ENCODE assay signal across 10 cellular contexts in the genomic region with DNA sequence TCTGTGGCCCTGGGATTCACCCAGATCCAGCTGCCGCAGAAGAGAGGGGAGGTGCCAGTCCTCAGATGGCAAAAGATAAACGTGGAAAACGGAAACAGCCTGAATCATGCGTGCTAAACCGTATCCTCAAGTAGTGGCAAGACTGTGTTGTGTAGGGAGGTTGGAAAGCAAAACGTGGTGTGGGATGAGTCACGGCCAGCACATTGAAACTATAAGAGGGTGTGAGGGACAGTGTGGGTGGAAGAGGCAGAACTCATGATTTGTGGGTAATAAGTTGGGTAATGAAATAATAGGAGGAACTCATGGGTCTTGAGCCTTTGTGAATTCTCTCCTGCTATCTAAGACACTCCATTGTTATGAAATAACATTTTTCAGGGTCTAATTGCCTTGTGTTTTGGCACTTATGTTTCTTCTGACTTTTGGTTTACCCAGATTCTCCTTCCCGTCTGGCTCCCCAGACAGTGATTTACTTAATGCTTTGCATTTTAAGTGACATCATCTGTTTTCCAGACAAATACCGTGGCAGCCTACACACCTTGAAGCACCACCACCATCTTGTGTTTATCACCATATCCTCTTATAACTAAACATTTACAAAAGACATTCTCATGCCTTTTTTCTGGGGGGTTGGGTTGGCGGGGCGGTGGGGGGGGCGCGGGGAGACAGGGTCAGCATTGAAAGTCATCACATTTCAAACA.
A peak's percentile ranks its signal among the peaks of the same experiment; 100 is the strongest.
DNase-seq lines count a peak whose midpoint lies in the region; ATAC-seq and TF ChIP-seq lines count a peak whose summit lies in the region.
"Had no signal": no experiment of that assay in that cellular context is flagged by ENCODE, and none has a peak within 500 bp of the region (broad histone marks: within the 10 kb centered on the region; RNA-seq: fewer than 3 reads in every experiment).

No MANE protein-coding gene starts in this region.

- peaks cover 3% of the 10 kb centered on the region for H3K4me1 Mint-ChIP-seq in type B pancreatic cell (ENCODE audit: unreplicated experiment)
- H3K4me1 Mint-ChIP-seq: neural crest cell had no signal

- H3K9me3 Mint-ChIP-seq in type B pancreatic cell: peaks cover 4% of the 10 kb centered on the region
- H3K9me3 Mint-ChIP-seq: neural crest cell had no signal

- H3K27ac ChIP-seq in RWPE2 (ENCODE audit: poor library complexity, severe bottlenecking): no peak overlapping the region
- no peak overlapping the region for H3K27ac ChIP-seq in tibial nerve

- H3K9me3 ChIP-seq in RWPE2 (ENCODE audit: severe bottlenecking) (no peaks in the 10 kb centered on the region), tibial nerve (no peaks in the 10 kb centered on the region)

- H3K27me3 Mint-ChIP-seq in type B pancreatic cell: peaks cover 3% of the 10 kb centered on the region

- ATAC-seq in RWPE2 (ENCODE audit: low read depth) (peak; percentile 88), GM19351 (IDR thresholded peaks at IDR 0.05; ENCODE audit: unreplicated experiment) (no peak), HG03175 (IDR thresholded peaks at IDR 0.05; ENCODE audit: unreplicated experiment) (no peak)

- no peak overlapping the region for H3K27ac Mint-ChIP-seq in type B pancreatic cell

- H3K36me3 ChIP-seq in RWPE2 (ENCODE audit: low read depth) (no peaks in the 10 kb centered on the region), tibial nerve (no peaks in the 10 kb centered on the region)

- H3K27me3 ChIP-seq in RWPE2 (ENCODE audit: insufficient read depth, poor library complexity, severe bottlenecking) (peaks cover 11% of the 10 kb centered on the region), tibial nerve (no peaks in the 10 kb centered on the region)

- no peaks in the 10 kb centered on the region for H3K36me3 Mint-ChIP-seq in type B pancreatic cell

- no peak for TF ChIP-seq POLR2A in tibial nerve (IDR thresholded peaks at IDR 0.05)

- TF ChIP-seq CTCF in AG09309 (IDR thresholded peaks at IDR 0.05; ENCODE audit: control insufficient read depth, insufficient read depth, low read depth, low read length, missing control alignments) (no peak), RWPE2 (IDR thresholded peaks at IDR 0.05; ENCODE audit: poor library complexity, severe bottlenecking) (no peak), fibroblast of villous mesenchyme (IDR thresholded peaks at IDR 0.05; ENCODE audit: insufficient read depth, low read depth, low read length) (no peak), tibial nerve (IDR thresholded peaks at IDR 0.05) (no peak), type B pancreatic cell (conservative IDR thresholded peaks at IDR 0.05) (no peak)

- H3K4me3 Mint-ChIP-seq in type B pancreatic cell: no peak overlapping the region
- H3K4me3 Mint-ChIP-seq: neural crest cell had no signal

- 63 to 71% methylated on average over 13 of the region's 13 CpGs for WGBS in tibial nerve, 2 donors

- DNase-seq in AG09309 (ENCODE audit: low read depth) (peak; percentile 75), GM04503 (ENCODE audit: low read depth) (peak; percentile 27), RWPE2 (ENCODE audit: low spot score) (no peak), fibroblast of villous mesenchyme (ENCODE audit: low read depth) (peak; percentile 2), tibial nerve (ENCODE audit: low spot score in 2 of 2) (no peak), type B pancreatic cell (ENCODE audit: extremely low spot score, unreplicated experiment) (no peak)
- DNase-seq: activated CD4-positive, alpha-beta T cell treated with anti-CD3 and anti-CD28 coated beads, Interleukin-2, amount 50 U/mL, for 4 hours had no signal

- no peak overlapping the region for H3K4me3 ChIP-seq in AG09309 (ENCODE audit: control insufficient read depth, low read depth, low read length)
- no peak overlapping the region for H3K4me3 ChIP-seq in RWPE2 (ENCODE audit: severe bottlenecking)
- no peak overlapping the region for H3K4me3 ChIP-seq in fibroblast of villous mesenchyme (ENCODE audit: low read depth, low read length)
- H3K4me3 ChIP-seq in tibial nerve: no peak overlapping the region

- H3K4me1 ChIP-seq in RWPE2 (ENCODE audit: insufficient read depth, poor library complexity, severe bottlenecking) (peaks cover 8% of the 10 kb centered on the region), tibial nerve (no peaks in the 10 kb centered on the region)

- TF ChIP-seq EP300 in tibial nerve (IDR thresholded peaks at IDR 0.05): no peak

Comparison
In these comparisons a context has a peak if more than half of its experiments do, and no peak if none do; other contexts are left out.
1. DNase-seq: peak in AG09309 (single experiment), GM04503 (single experiment) and fibroblast of villous mesenchyme (single experiment); none in RWPE2 (single experiment), tibial nerve (0 of 2) and type B pancreatic cell (single experiment).